In genomic region chr22:36081023-36081431, GRCh38 we compare ENCODE assay signal across 1 cellular context.
A peak's percentile ranks its signal among the peaks of the same experiment; 100 is the strongest.
TF ChIP-seq lines count a peak whose summit lies in the region.

No MANE protein-coding gene starts in this region.

TF ChIP-seq in K562, 482 proteins besides CTCF, POLR2A, EP300 and RAD21 (continued from another document):
- TF ChIP-seq TFE3 (CRISPR knock-in tag; IDR thresholded peaks at IDR 0.05) (no peak), ELF1 (tag; IDR thresholded peaks at IDR 0.05) (no peak), CEBPG (CRISPR knock-in tag; IDR thresholded peaks at IDR 0.05) (no peak), CEBPG (tag; conservative IDR thresholded peaks at IDR 0.05 in 1 of 2, IDR thresholded peaks at IDR 0.05 in 1 of 2) (peak in 1 of 2 experiments; percentile 30; a peak in 1 of 4 replicates), CREB3 (tag; conservative IDR thresholded peaks at IDR 0.05; ENCODE audit: low read depth) (no peak), ZBED1 (IDR thresholded peaks at IDR 0.05) (no peak), ZNF586 (CRISPR knock-in tag; conservative IDR thresholded peaks at IDR 0.05) (no peak), ATF7 (IDR thresholded peaks at IDR 0.05) (0 out of 2 replicates have a peak, but pooled peaks have one; percentile 14)
